Comparison of ENCODE assay signal across 1 cellular context in genomic region chr1:206924549-206925115, GRCh38.
TF ChIP-seq lines count a peak whose summit lies in the region.

No MANE protein-coding gene starts in this region.

TF ChIP-seq in GM12878, 131 proteins besides CTCF, POLR2A, EP300 and RAD21 (continued from another document):
- TF ChIP-seq SUPT20H (IDR thresholded peaks at IDR 0.05; ENCODE audit: borderline replicate concordance, control insufficient read depth, low read depth, low read length), result no peak
- TF ChIP-seq ZBED1 (IDR thresholded peaks at IDR 0.05; ENCODE audit: borderline replicate concordance), result peak; percentile 82; the same call in 1 of the 2 replicates
- TF ChIP-seq CEBPB (IDR thresholded peaks at IDR 0.05; ENCODE audit: borderline replicate concordance in 1 of 2, low read depth in 2 of 2, low read length in 2 of 2), result no peak
- TF ChIP-seq CBFB (IDR thresholded peaks at IDR 0.05; ENCODE audit: low read depth), result peak; percentile 30; the same call in 1 of the 2 replicates
- TF ChIP-seq HSF1 (IDR thresholded peaks at IDR 0.05; ENCODE audit: low read depth, low read length), result no peak
- 0 out of 2 replicates have a peak, but pooled peaks have one; percentile 8 for TF ChIP-seq TCF12 (IDR thresholded peaks at IDR 0.05; ENCODE audit: low read depth, low read length)
- TF ChIP-seq CHD4 (IDR thresholded peaks at IDR 0.05), result no peak
- peak; percentile 57; the same call in 1 of the 2 replicates for TF ChIP-seq PAX5 (IDR thresholded peaks at IDR 0.05; ENCODE audit: borderline replicate concordance, low read depth, low read length)
- no peak for TF ChIP-seq SP1 (IDR thresholded peaks at IDR 0.05; ENCODE audit: low read depth, low read length)
- peak; percentile 69 for TF ChIP-seq ATF7 (IDR thresholded peaks at IDR 0.05; ENCODE audit: low read depth)
- TF ChIP-seq POLR2AphosphoS2 (IDR thresholded peaks at IDR 0.05; ENCODE audit: low read depth, low read length), result no peak
- TF ChIP-seq IRF4 (IDR thresholded peaks at IDR 0.05; ENCODE audit: low read depth, low read length), result 0 out of 2 replicates have a peak, but pooled peaks have one; percentile 69
- TF ChIP-seq CREM (IDR thresholded peaks at IDR 0.05; ENCODE audit: low read depth), result peak; percentile 36; the same call in 1 of the 2 replicates
- no peak for TF ChIP-seq ZNF207 (IDR thresholded peaks at IDR 0.05; ENCODE audit: borderline replicate concordance)
- TF ChIP-seq REST (IDR thresholded peaks at IDR 0.05; ENCODE audit: low read depth, low read length), result no peak
- TF ChIP-seq NR2C2 (IDR thresholded peaks at IDR 0.05; ENCODE audit: borderline replicate concordance, control insufficient read depth, insufficient read length, low read depth), result no peak
- peak; percentile 30 for TF ChIP-seq MXI1 (IDR thresholded peaks at IDR 0.05; ENCODE audit: low read depth, low read length)
- no peak for TF ChIP-seq HDGF (IDR thresholded peaks at IDR 0.05)
- no peak; the same call in 1 of the 2 replicates for TF ChIP-seq MTA2 (IDR thresholded peaks at IDR 0.05; ENCODE audit: low read depth)
- TF ChIP-seq GABPA (IDR thresholded peaks at IDR 0.05; ENCODE audit: low read depth), result no peak
- no peak for TF ChIP-seq MTA3 (IDR thresholded peaks at IDR 0.05; ENCODE audit: borderline replicate concordance, low read length)
- no peak for TF ChIP-seq SMAD1 (IDR thresholded peaks at IDR 0.05; ENCODE audit: low read depth, partially characterized antibody)
- TF ChIP-seq USF1 (IDR thresholded peaks at IDR 0.05; ENCODE audit: borderline replicate concordance, extremely low read length, insufficient read depth, low read depth, low read length), result peak; percentile 76
- TF ChIP-seq PBX3 (IDR thresholded peaks at IDR 0.05; ENCODE audit: insufficient replicate concordance, low read depth, low read length), result peak; percentile 3
- TF ChIP-seq RCOR1 (conservative IDR thresholded peaks at IDR 0.05; ENCODE audit: low read depth, low read length), result no peak
- no peak for TF ChIP-seq STAT3 (IDR thresholded peaks at IDR 0.05; ENCODE audit: low read depth, low read length)
- TF ChIP-seq CEBPZ (IDR thresholded peaks at IDR 0.05; ENCODE audit: low read depth, low read length), result no peak
- TF ChIP-seq EED (IDR thresholded peaks at IDR 0.05; ENCODE audit: low read depth), result 0 out of 2 replicates have a peak, but pooled peaks have one; percentile 62
- no peak for TF ChIP-seq SREBF1 (IDR thresholded peaks at IDR 0.05; ENCODE audit: low read length)
- TF ChIP-seq TARDBP (IDR thresholded peaks at IDR 0.05; ENCODE audit: borderline replicate concordance), result peak; percentile 32; the same call in 1 of the 2 replicates
- TF ChIP-seq PKNOX1 (IDR thresholded peaks at IDR 0.05), result peak; percentile 53; the same call in 1 of the 2 replicates
- no peak for TF ChIP-seq ZBTB11 (CRISPR knock-in tag; IDR thresholded peaks at IDR 0.05)
- no peak for TF ChIP-seq ZNF384 (IDR thresholded peaks at IDR 0.05; ENCODE audit: borderline replicate concordance, low read depth, low read length)
